Comparison of ENCODE assay signal across 13 cellular contexts in the genomic region with DNA sequence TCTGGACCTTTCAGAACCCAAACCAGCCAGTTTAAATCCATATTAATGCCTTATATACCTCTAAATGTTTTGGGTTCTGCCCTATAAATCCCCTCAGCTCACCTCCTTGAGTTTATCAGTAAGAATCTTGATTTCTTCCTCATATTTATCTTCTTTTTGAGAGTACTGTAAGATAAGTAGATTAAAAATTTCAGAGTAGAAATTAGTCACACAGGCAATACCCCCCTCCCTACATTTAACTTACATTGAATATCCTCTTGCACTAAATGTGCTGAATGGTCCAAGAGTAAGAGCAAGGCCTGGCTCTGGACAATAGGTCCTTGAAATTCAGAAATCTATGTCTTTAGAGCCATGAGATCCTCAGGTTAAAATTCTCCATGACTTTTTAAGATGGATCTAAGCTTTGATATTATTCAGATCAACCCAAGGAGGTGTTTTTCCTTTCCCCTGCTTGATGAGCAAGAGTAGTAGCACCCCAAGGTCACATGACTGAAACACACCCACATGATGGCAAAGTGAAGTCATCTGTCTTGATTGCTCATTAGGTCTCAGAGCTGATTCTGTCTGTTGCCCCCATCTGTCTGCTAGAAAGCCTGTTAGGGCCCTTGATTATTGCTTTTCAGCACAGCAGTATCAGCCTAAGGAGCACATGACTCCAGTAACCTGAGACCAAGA. TPM values are rescaled to one million over a fixed set of nuclear protein-coding genes. Genes with fewer than 3 reads are reported as not detected.
DNase-seq lines count a peak whose midpoint lies in the region; ATAC-seq, FAIRE-seq and TF ChIP-seq lines count a peak whose summit lies in the region.
"Had no signal": no experiment of that assay in that cellular context is flagged by ENCODE, and none has a peak within 500 bp of the region (broad histone marks: within the 10 kb centered on the region; RNA-seq: fewer than 3 reads in every experiment).

No MANE protein-coding gene starts in this region.

- H3K27me3 ChIP-seq in astrocyte (ENCODE audit: insufficient read depth, low read length), result no peaks in the 10 kb centered on the region
- H3K27me3 ChIP-seq in psoas muscle (ENCODE audit: insufficient read depth in 3 of 3, low read length in 2 of 3), result no peaks in the 10 kb centered on the region
- no peaks in the 10 kb centered on the region for H3K27me3 ChIP-seq in BE2C

- H3K4me1 ChIP-seq in astrocyte (ENCODE audit: insufficient read depth, low read length) (no peaks in the 10 kb centered on the region), psoas muscle (peaks cover 8% of the 10 kb centered on the region), kidney (ENCODE audit: control insufficient read depth in 1 of 2, insufficient read depth in 1 of 2, low read depth in 1 of 2, low read length in 2 of 2) (no peaks in the 10 kb centered on the region), BE2C (no peaks in the 10 kb centered on the region)

- peak overlapping the region; percentile 40 for H3K4me3 Mint-ChIP-seq in astrocyte (ENCODE audit: unreplicated experiment)

- H3K9me3 ChIP-seq in astrocyte (ENCODE audit: insufficient read depth, low read depth, low read length), result no peaks in the 10 kb centered on the region
- H3K9me3 ChIP-seq in psoas muscle, result no peaks in the 10 kb centered on the region
- H3K9me3 ChIP-seq in kidney (ENCODE audit: control insufficient read depth in 1 of 2, low read length in 2 of 2), result no peaks in the 10 kb centered on the region
- H3K9me3 ChIP-seq in BE2C, result no peaks in the 10 kb centered on the region

- H3K9ac ChIP-seq in astrocyte (ENCODE audit: low read length) (no peak overlapping the region), kidney (ENCODE audit: low read length in 2 of 2) (no peak overlapping the region)

- peaks cover 97% of the 10 kb centered on the region for H4K20me1 ChIP-seq in astrocyte (ENCODE audit: insufficient read depth, low read length)

- intact Hi-C loops in psoas muscle (cut with DNase I) (no loop called here), kidney (cut with DNase I) (no loop called here)

- no peaks in the 10 kb centered on the region for H3K27me3 Mint-ChIP-seq in astrocyte (ENCODE audit: low read depth, unreplicated experiment)

- FAIRE-seq in astrocyte (lab: Jason Lieb, UNC) (no peak), kidney (lab: Jason Lieb, UNC) (no peak)

- H3K9me3 Mint-ChIP-seq in astrocyte (ENCODE audit: unreplicated experiment), result no peaks in the 10 kb centered on the region

- no peak for TF ChIP-seq CTCF in astrocyte (IDR thresholded peaks at IDR 0.05; ENCODE audit: insufficient read depth, low read depth, low read length)
- TF ChIP-seq CTCF in psoas muscle (IDR thresholded peaks at IDR 0.05), result no peak
- no peak for TF ChIP-seq CTCF in kidney (IDR thresholded peaks at IDR 0.05; ENCODE audit: borderline replicate concordance, extremely low read depth, insufficient read depth)
- no peak for TF ChIP-seq CTCF in BE2C (IDR thresholded peaks at IDR 0.05; ENCODE audit: low read depth, low read length)

- no peak overlapping the region for H3K27ac ChIP-seq in astrocyte (ENCODE audit: low read depth, low read length)
- H3K27ac ChIP-seq in psoas muscle, result peak overlapping the region; percentile 5
- no peak overlapping the region for H3K27ac ChIP-seq in kidney (ENCODE audit: low read depth in 2 of 2, low read length in 2 of 2)
- H3K27ac ChIP-seq: C4-2B had no signal

- peak; percentile 45 for DNase-seq in Ammon's horn (ENCODE audit: low spot score)
- peak; percentile 58 for DNase-seq in NCI-H82 treated with DMSO at 0.1 percent for 48 hours (lab: John Stamatoyannopoulos, UW; ENCODE audit: unreplicated experiment)
- DNase-seq in astrocyte (ENCODE audit: low read depth), result no peak
- no peak for DNase-seq in psoas muscle
- DNase-seq in kidney, result no peak
- no peak for DNase-seq in anterior cingulate cortex (lab: John Stamatoyannopoulos, UW)
- no peak for DNase-seq in BE2C
- DNase-seq: T1000 had no signal

- H3K4me3 ChIP-seq in astrocyte (ENCODE audit: insufficient read depth, low read depth, low read length) (no peak overlapping the region), psoas muscle (no peak overlapping the region), kidney (ENCODE audit: low read length in 2 of 2) (no peak overlapping the region), BE2C (ENCODE audit: low read depth, low read length) (no peak overlapping the region)

- no peak overlapping the region for H2AFZ ChIP-seq in astrocyte (ENCODE audit: low read depth, low read length)

- peaks cover 72% of the 10 kb centered on the region for H3K36me3 ChIP-seq in astrocyte (ENCODE audit: insufficient read depth, low read length)
- peaks cover 38 to 100% of the 10 kb centered on the region in 2 donors for H3K36me3 ChIP-seq in psoas muscle (ENCODE audit: insufficient read depth in 1 of 2, low read depth in 1 of 2)
- peaks cover 49 to 71% of the 10 kb centered on the region in 2 donors for H3K36me3 ChIP-seq in kidney (ENCODE audit: control insufficient read depth in 1 of 2, insufficient read depth in 2 of 2, low read length in 2 of 2)
- peaks cover 84% of the 10 kb centered on the region for H3K36me3 ChIP-seq in BE2C

- H3K36me3 Mint-ChIP-seq in astrocyte (ENCODE audit: low read depth, unreplicated experiment), result peaks cover 45% of the 10 kb centered on the region

- peaks cover 76% of the 10 kb centered on the region for H3K79me2 ChIP-seq in astrocyte (ENCODE audit: insufficient read depth, low read length)

- peak overlapping the region; percentile 44 for H3K27ac Mint-ChIP-seq in astrocyte (ENCODE audit: unreplicated experiment)

- no peak overlapping the region for H3K4me2 ChIP-seq in astrocyte (ENCODE audit: low read length)

- peaks cover 25% of the 10 kb centered on the region for H3K4me1 Mint-ChIP-seq in astrocyte (ENCODE audit: low read depth, unreplicated experiment)

- ATAC-seq in psoas muscle, result peak in 1 of 4 donors; percentile 10
- no peak for ATAC-seq in HG02840 (IDR thresholded peaks at IDR 0.05; ENCODE audit: low FRiP score, unreplicated experiment)

RNA-seq across cellular contexts. Expression of a gene that starts 15.8 kb away (rescaled TPM):
- 0.07 TPM in 1 of 2 replicates, not detected in the other for total RNA-seq in astrocyte
- total RNA-seq in psoas muscle, result 1 to 10 TPM in 1 of 4 donors, under 1 TPM in 3; 0.05 to 3.0 (median 0.26) TPM
- under 1 TPM in 1 of 3 donors, not detected in 2; 0.01 TPM for polyA plus RNA-seq in psoas muscle
- total RNA-seq in kidney, result 0.06 TPM
- polyA plus RNA-seq in kidney (ENCODE audit: insufficient read depth, low read depth, low replicate concordance), result not detected
- polyA plus RNA-seq in BE2C (2012; ENCODE audit: insufficient read depth, insufficient read length, low read depth), result not detected
- total RNA-seq: chondrocyte, HT1080, osteocyte had no signal

RNA-seq across cellular contexts. Expression of a gene that starts 21.2 kb away (rescaled TPM):
- 600 and 687 TPM in 2 replicates for total RNA-seq in astrocyte
- 1,000 to 10,000 TPM; 2,192 to 3,898 (median 3,031) TPM for total RNA-seq in psoas muscle
- polyA plus RNA-seq in psoas muscle, result 1,000 to 10,000 TPM; 1,778 to 2,728 (median 2,516) TPM
- total RNA-seq in kidney, result 315 TPM
- polyA plus RNA-seq in kidney (ENCODE audit: insufficient read depth, low read depth, low replicate concordance), result 156 TPM
- polyA plus RNA-seq in BE2C (2012; ENCODE audit: insufficient read depth, insufficient read length, low read depth), result 577 TPM

RNA-seq across cellular contexts. Expression of a gene that starts 35.4 kb away (rescaled TPM):
- total RNA-seq in astrocyte, result not detected in 2 replicates
- total RNA-seq in psoas muscle, result not detected
- polyA plus RNA-seq in psoas muscle, result not detected
- not detected for total RNA-seq in kidney
- polyA plus RNA-seq in kidney (ENCODE audit: insufficient read depth, low read depth, low replicate concordance), result not detected
- not detected for polyA plus RNA-seq in BE2C (2012; ENCODE audit: insufficient read depth, insufficient read length, low read depth)
- total RNA-seq: chondrocyte, HT1080, osteocyte had no signal

RNA-seq across cellular contexts. Expression of a gene that starts 50.1 kb away (rescaled TPM):
- 203 and 218 TPM in 2 replicates for total RNA-seq in astrocyte
- total RNA-seq in psoas muscle, result 100 to 1,000 TPM in 1 of 4 donors, 10 to 100 TPM in 3; 83.9 to 121 (median 87.5) TPM
- 10 to 100 TPM; 45.8 to 92.0 (median 81.9) TPM for polyA plus RNA-seq in psoas muscle
- 131 TPM for total RNA-seq in kidney
- 46.2 TPM for polyA plus RNA-seq in kidney (ENCODE audit: insufficient read depth, low read depth, low replicate concordance)
- polyA plus RNA-seq in BE2C (2012; ENCODE audit: insufficient read depth, insufficient read length, low read depth), result 165 TPM

Comparison
In these comparisons a context has a peak if more than half of its experiments do, and no peak if none do; other contexts are left out.
1. DNase-seq: peak in Ammon's horn (single experiment) and NCI-H82 treated with DMSO at 0.1 percent for 48 hours (single experiment); none in astrocyte (single experiment), psoas muscle (0 of 2), kidney (single experiment), anterior cingulate cortex (0 of 58) and BE2C (single experiment).